In genomic region chr3:101170047-101170771, GRCh38 we compare ENCODE assay signal across 18 cellular contexts.
DNase-seq lines count a peak whose midpoint lies in the region; ATAC-seq, FAIRE-seq and TF ChIP-seq lines count a peak whose summit lies in the region.
"Had no signal": no experiment of that assay in that cellular context is flagged by ENCODE, and none has a peak within 500 bp of the region (broad histone marks: within the 10 kb centered on the region; RNA-seq: fewer than 3 reads in every experiment).

No MANE protein-coding gene starts in this region.

- TF ChIP-seq CTCF in K562 (IDR thresholded peaks at IDR 0.05 in 2 of 3, conservative IDR thresholded peaks at IDR 0.05 in 1 of 3; ENCODE audit: insufficient read depth in 2 of 3, low read depth in 1 of 3, low read length in 3 of 3) (no peak), thoracic aorta (IDR thresholded peaks at IDR 0.05) (no peak), lower lobe of right lung (IDR thresholded peaks at IDR 0.05) (no peak)

- no peak for DNase-seq in activated T-cell treated with anti-CD3 and anti-CD28 coated beads, Interleukin-2, amount 50 U/mL, for 72 hours
- DNase-seq in activated T-cell treated with anti-CD3 and anti-CD28 coated beads, Interleukin-2, amount 50 U/mL, for 1 hour: no peak
- DNase-seq in K562 (ENCODE audit: extremely low read depth in 1 of 4, low spot score in 3 of 4) (peak in 1 of 4 experiments; percentile 18), left ventricle myocardium superior (peak; percentile 29), thoracic aorta (ENCODE audit: low spot score) (no peak), lower lobe of right lung (no peak), HAP-1 (ENCODE audit: low spot score in 2 of 2) (no peak)
- DNase-seq in activated CD4-positive, alpha-beta T cell treated with anti-CD3 and anti-CD28 coated beads, Interleukin-2, amount 50 U/mL, for 4 hours: no peak
- DNase-seq: activated B cell treated with CpG ODN at 0.5 μM for 24 hours; activated CD8-positive, alpha-beta memory T cell treated with anti-CD3 and anti-CD28 coated beads, Interleukin-2, amount 10 ng/mL, durations not matched to agents 7 days and 5 days; hypothalamus; KG1; NCI-H2171 treated with DMSO at 0.1 percent for 48 hours; NK-92 treated with Interleukin-12 subunit alpha and Interleukin-12 subunit beta, amount 100 ng/mL, for 24 hours; posterior cingulate gyrus; stimulated activated naive CD4-positive, alpha-beta T cell treated with Interleukin-2 at 50 U/mL for 16 hours; T-helper 17 cell had no signal

- no TSS peak for BruUV-seq in K562 (replicated peaks; lab: Mats Ljungman, UMichigan)

- peak overlapping the region; percentile 19; the same call in 1 of the 2 replicates for H3K4me2 ChIP-seq in K562 (ENCODE audit: insufficient read depth, low read length)

- no peaks in the 10 kb centered on the region for H3K79me2 ChIP-seq in K562 (ENCODE audit: control insufficient read depth, insufficient read depth, low read length)

- FAIRE-seq in K562 (lab: Jason Lieb, UNC): peak; percentile 19

- ATAC-seq in activated T-cell treated with anti-CD3 and anti-CD28 coated beads, Interleukin-2, amount 50 U/mL, for 72 hours (replicated peaks in 1 of 2): peak; percentile 30 to 41
- ATAC-seq in K562 (peak; percentile 64), left ventricle myocardium superior (peak; percentile 83), thoracic aorta (ENCODE audit: insufficient number of reproducible peaks, low FRiP score, low read depth) (no peak), lower lobe of right lung (no peak)
- ATAC-seq: activated CD8-positive, alpha-beta memory T cell treated with anti-CD3 and anti-CD28 coated beads, Interleukin-2, amount 10 ng/mL, durations not matched to agents 7 days and 5 days; T-helper 17 cell had no signal

- H2AFZ ChIP-seq in K562 (ENCODE audit: low read depth, low read length): peak overlapping the region; percentile 52

- H3K9ac ChIP-seq in K562 (ENCODE audit: insufficient read depth in 1 of 2, low read depth in 2 of 2, low read length in 2 of 2): no peak overlapping the region

- no peaks in the 10 kb centered on the region for H3K9me3 ChIP-seq in K562 (replicated peaks; ENCODE audit: control insufficient read depth, insufficient read depth, low read depth, low read length)
- no peaks in the 10 kb centered on the region for H3K9me3 ChIP-seq in thoracic aorta
- no peaks in the 10 kb centered on the region for H3K9me3 ChIP-seq in lower lobe of right lung
- H3K9me3 ChIP-seq in HAP-1: no peaks in the 10 kb centered on the region

- H3K27me3 Mint-ChIP-seq in activated T-cell treated with anti-CD3 and anti-CD28 coated beads, Interleukin-2, amount 50 U/mL, for 72 hours (ENCODE audit: low read depth): peaks cover 23% of the 10 kb centered on the region
- H3K27me3 Mint-ChIP-seq: brain had no signal

- TF ChIP-seq POLR2A in K562 (conservative IDR thresholded peaks at IDR 0.05): no peak

- H3K4me1 ChIP-seq in K562 (replicated peaks in 1 of 2; ENCODE audit: control insufficient read depth in 2 of 2, insufficient read depth in 2 of 2, low read length in 2 of 2) (peaks cover 4 to 10% of the 10 kb centered on the region in 2 experiments; a peak in 2 of 5 replicates), thoracic aorta (ENCODE audit: control insufficient read depth in 1 of 2, low read depth in 2 of 2) (peaks cover 11 to 17% of the 10 kb centered on the region in 2 donors), lower lobe of right lung (no peaks in the 10 kb centered on the region), HAP-1 (no peaks in the 10 kb centered on the region)

- H3K4me3 ChIP-seq in K562: no peak overlapping the region
- H3K4me3 ChIP-seq in thoracic aorta: no peak overlapping the region
- H3K4me3 ChIP-seq in lower lobe of right lung: no peak overlapping the region
- H3K4me3 ChIP-seq in HAP-1: no peak overlapping the region

- intact Hi-C loops in K562 (cut with micrococcal nuclease): no loop called here
- intact Hi-C loops in left ventricle myocardium superior (cut with micrococcal nuclease): no loop called here
- intact Hi-C loops in lower lobe of right lung (cut with DNase I): no loop called here

- CTCF ChIA-PET in K562 (lab: Yijun Ruan, JAX; ENCODE audit: low intra/inter-chr PET ratio): no interaction called here

- H4K20me1 ChIP-seq in K562 (replicated peaks; ENCODE audit: control insufficient read depth, insufficient read depth, low read length): no peaks in the 10 kb centered on the region

- in situ Hi-C loops in K562 (cut with MboI) (no loop called here), HAP-1 (cut with MboI; ENCODE audit: low sequenced_read_pairs) (no loop called here)

- no peak for TF ChIP-seq RAD21 in K562 (CRISPR knock-in tag; conservative IDR thresholded peaks at IDR 0.05 in 1 of 2, IDR thresholded peaks at IDR 0.05 in 1 of 2)

- no peaks in the 10 kb centered on the region for H3K27me3 ChIP-seq in K562 (ENCODE audit: control insufficient read depth in 2 of 2, insufficient read depth in 2 of 2, low read length in 2 of 2)
- H3K27me3 ChIP-seq in thoracic aorta (replicated peaks; ENCODE audit: insufficient read depth): no peaks in the 10 kb centered on the region
- H3K27me3 ChIP-seq in lower lobe of right lung (ENCODE audit: low read depth): no peaks in the 10 kb centered on the region
- H3K27me3 ChIP-seq in HAP-1 (ENCODE audit: low read depth): no peaks in the 10 kb centered on the region; the same call in 1 of the 2 replicates

- WGBS in K562 (ENCODE audit: insufficient coverage, low coverage, missing lambda C conversion rate): 13% methylated on average over 8 of the region's 8 CpGs

- peaks cover 4 to 7% of the 10 kb centered on the region in 2 donors for H3K9me3 Mint-ChIP-seq in activated T-cell treated with anti-CD3 and anti-CD28 coated beads, Interleukin-2, amount 50 U/mL, for 72 hours
- H3K9me3 Mint-ChIP-seq: activated B cell treated with CpG ODN at 0.5 μM for 24 hours, brain had no signal

- no peak overlapping the region for H3K27ac Mint-ChIP-seq in activated T-cell treated with anti-CD3 and anti-CD28 coated beads, Interleukin-2, amount 50 U/mL, for 72 hours
- H3K27ac Mint-ChIP-seq: activated B cell treated with CpG ODN at 0.5 μM for 24 hours; activated CD8-positive, alpha-beta memory T cell treated with anti-CD3 and anti-CD28 coated beads, Interleukin-2, amount 10 ng/mL, durations not matched to agents 7 days and 5 days; brain; T-helper 17 cell had no signal

- H3K27ac ChIP-seq in K562 (ENCODE audit: extremely low read depth, low read depth, low read length) (no peak overlapping the region), thoracic aorta (peak overlapping the region; percentile 15 to 34), lower lobe of right lung (no peak overlapping the region)

- peaks cover 33% of the 10 kb centered on the region for H3K4me1 Mint-ChIP-seq in activated T-cell treated with anti-CD3 and anti-CD28 coated beads, Interleukin-2, amount 50 U/mL, for 72 hours (ENCODE audit: low read depth)
- H3K4me1 Mint-ChIP-seq: activated B cell treated with CpG ODN at 0.5 μM for 24 hours, brain, T-helper 17 cell had no signal

- no peak for TF ChIP-seq EP300 in K562 (IDR thresholded peaks at IDR 0.05; ENCODE audit: low read length)

- H3K36me3 ChIP-seq in K562 (ENCODE audit: control insufficient read depth, insufficient read depth, low read length) (no peaks in the 10 kb centered on the region), thoracic aorta (no peaks in the 10 kb centered on the region), lower lobe of right lung (no peaks in the 10 kb centered on the region), HAP-1 (replicated peaks) (no peaks in the 10 kb centered on the region)

- H3K4me3 Mint-ChIP-seq in activated T-cell treated with anti-CD3 and anti-CD28 coated beads, Interleukin-2, amount 50 U/mL, for 72 hours: no peak overlapping the region
- H3K4me3 Mint-ChIP-seq: activated B cell treated with CpG ODN at 0.5 μM for 24 hours; activated CD8-positive, alpha-beta memory T cell treated with anti-CD3 and anti-CD28 coated beads, Interleukin-2, amount 10 ng/mL, durations not matched to agents 7 days and 5 days; brain; T-helper 17 cell had no signal

- H3K36me3 Mint-ChIP-seq in activated T-cell treated with anti-CD3 and anti-CD28 coated beads, Interleukin-2, amount 50 U/mL, for 72 hours (ENCODE audit: insufficient read depth in 2 of 2): peaks cover 2 to 9% of the 10 kb centered on the region in 2 donors
- H3K36me3 Mint-ChIP-seq: brain had no signal

- H3K9me1 ChIP-seq in K562 (ENCODE audit: control insufficient read depth, insufficient read depth, low read length): no peaks in the 10 kb centered on the region

- POLR2A ChIA-PET in K562 (lab: Yijun Ruan, JAX): interaction anchor here (0.6 to 0.9 kb wide), 2 partner anchors 21 to 488 kb away, joined by 3 read pairs; no protein-coding TSS in a partner anchor

TF ChIP-seq in K562, 482 proteins besides CTCF, POLR2A, EP300 and RAD21 (continues in another document):
- no peak for TF ChIP-seq FUS (optimal IDR thresholded peaks at IDR 0.05; ENCODE audit: low read depth, low read length)
- TF ChIP-seq DMBX1 (CRISPR knock-in tag; IDR thresholded peaks at IDR 0.05; ENCODE audit: borderline replicate concordance): no peak
- peak; percentile 83 for TF ChIP-seq FOSL1 (tag; conservative IDR thresholded peaks at IDR 0.05)
- 0 out of 2 replicates have a peak, but pooled peaks have one; percentile 12 for TF ChIP-seq MTA2 (IDR thresholded peaks at IDR 0.05; ENCODE audit: low read depth)
- TF ChIP-seq CAMTA2 (CRISPR knock-in tag; conservative IDR thresholded peaks at IDR 0.05): no peak
- peak; percentile 46; the same call in 1 of the 2 replicates for TF ChIP-seq TAL1 (IDR thresholded peaks at IDR 0.05)
- TF ChIP-seq FOXJ3 (CRISPR knock-in tag; IDR thresholded peaks at IDR 0.05): no peak
- no peak for TF ChIP-seq HNRNPUL1 (IDR thresholded peaks at IDR 0.05; ENCODE audit: low read length)
- no peak for TF ChIP-seq RBM34 (IDR thresholded peaks at IDR 0.05; ENCODE audit: borderline replicate concordance, insufficient read depth, low read length)
- TF ChIP-seq, protein P1, sequence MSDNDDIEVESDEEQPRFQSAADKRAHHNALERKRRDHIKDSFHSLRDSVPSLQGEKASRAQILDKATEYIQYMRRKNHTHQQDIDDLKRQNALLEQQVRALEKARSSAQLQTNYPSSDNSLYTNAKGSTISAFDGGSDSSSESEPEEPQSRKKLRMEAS (CRISPR knock-in tag; IDR thresholded peaks at IDR 0.05): no peak
- TF ChIP-seq TRIM24 (IDR thresholded peaks at IDR 0.05): peak in 1 of 2 experiments; percentile 36; a peak in 1 of 4 replicates

Comparison
In these comparisons a context has a peak if more than half of its experiments do, and no peak if none do; other contexts are left out.
1. ATAC-seq: peak in activated T-cell treated with anti-CD3 and anti-CD28 coated beads, Interleukin-2, amount 50 U/mL, for 72 hours (2 of 2), K562 (single experiment) and left ventricle myocardium superior (single experiment); none in thoracic aorta (single experiment) and lower lobe of right lung (0 of 2).
2. H3K27ac ChIP-seq: peak in thoracic aorta (2 of 2); none in K562 (single experiment) and lower lobe of right lung (single experiment).